ENCODE assay signal across 1 cellular context in genomic region chr4:151117371-151117962, GRCh38.
TF ChIP-seq lines count a peak whose summit lies in the region.

No MANE protein-coding gene starts in this region.

TF ChIP-seq in GM23338, 12 proteins besides CTCF, POLR2A, EP300 and RAD21 (continued from another document):
- TF ChIP-seq REST (IDR thresholded peaks at IDR 0.05; ENCODE audit: unreplicated experiment) (no peak), EZH2 (IDR thresholded peaks at IDR 0.05; ENCODE audit: low read depth, unreplicated experiment) (no peak)
